ENCODE assay signal across 6 cellular contexts in the genomic region with DNA sequence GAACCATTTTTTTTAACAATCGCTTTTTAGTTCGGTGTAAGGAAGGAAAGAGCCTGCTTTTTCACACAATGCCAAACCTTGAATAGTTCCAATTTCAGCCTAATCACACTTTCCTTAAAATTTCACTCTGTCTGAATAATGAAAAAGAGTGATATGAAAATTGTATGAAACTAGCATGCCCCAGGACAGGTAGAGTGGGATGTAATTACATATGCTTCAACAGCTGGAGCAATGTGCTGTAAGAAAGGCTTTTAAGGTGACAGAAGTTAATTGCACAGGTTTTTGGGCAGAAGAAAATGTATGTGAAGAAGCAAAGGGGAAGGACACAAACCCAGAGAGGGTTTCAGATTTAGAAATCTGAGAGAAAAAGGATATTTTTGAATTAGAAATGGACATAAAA.
"Had no signal": no experiment of that assay in that cellular context is flagged by ENCODE, and none has a peak within 500 bp of the region (broad histone marks: within the 10 kb centered on the region; RNA-seq: fewer than 3 reads in every experiment).

No MANE protein-coding gene starts in this region.

- H3K9ac ChIP-seq: GM23248 had no signal

- H3K36me3 ChIP-seq: HAP-1 had no signal

- H3K27ac Mint-ChIP-seq: HFFc6 had no signal

- H3K4me3 Mint-ChIP-seq: HFFc6 had no signal

- H3K9me3 ChIP-seq: HAP-1 had no signal

- H2AFZ ChIP-seq: GM23248 had no signal

- H3K4me3 ChIP-seq: GM23248, HAP-1 had no signal

- H3K27ac ChIP-seq: GM23248 had no signal

- H3K4me1 ChIP-seq: HAP-1 had no signal

- DNase-seq: GM23248, GOT3, H7, HFFc6, IMR-90 had no signal
